11 cellular contexts compared by ENCODE assay signal in the genomic region with DNA sequence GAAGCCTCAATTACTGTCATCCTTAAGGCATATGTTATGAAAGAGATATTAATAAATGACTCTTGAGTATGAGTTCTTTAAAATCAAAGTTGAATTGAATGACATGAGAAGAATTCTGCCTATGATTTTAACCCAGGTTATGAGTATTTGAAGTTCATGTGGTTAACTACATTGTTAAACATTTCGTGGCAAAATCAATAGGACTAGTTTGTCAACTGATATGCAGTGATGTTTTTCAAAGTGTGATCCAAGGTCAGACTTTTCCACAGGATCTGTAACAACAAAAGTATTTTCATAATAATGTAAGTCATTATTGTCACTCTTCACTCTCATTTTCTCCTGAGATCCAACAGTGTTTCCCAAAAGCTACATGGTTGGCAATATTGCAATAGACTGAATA.
"Had no signal": no experiment of that assay in that cellular context is flagged by ENCODE, and none has a peak within 500 bp of the region (broad histone marks: within the 10 kb centered on the region; RNA-seq: fewer than 3 reads in every experiment).

No MANE protein-coding gene starts in this region.

- H3K9me3 ChIP-seq: HAP-1 had no signal

- H3K4me3 ChIP-seq: GM23248, GM23338, HAP-1 had no signal

- H3K4me1 ChIP-seq: HAP-1 had no signal

- H3K4me2 ChIP-seq: GM23338 had no signal

- H3K9ac ChIP-seq: GM23248 had no signal

- H3K36me3 ChIP-seq: HAP-1 had no signal

- FAIRE-seq: H1, H54 had no signal

- DNase-seq: GM23248, GOT3, H7, H9, HCEC 1CT, HFFc6 had no signal

- H3K27ac ChIP-seq: GM23248 had no signal

- H2AFZ ChIP-seq: GM23248, GM23338 had no signal

- ATAC-seq: GM23338, HCT116 had no signal
